ENCODE assay signal across 8 cellular contexts in genomic region chr1:85289207-85289847, GRCh38. TPM values are rescaled to one million over a fixed set of nuclear protein-coding genes. Genes with fewer than 3 reads are reported as not detected.
DNase-seq lines count a peak whose midpoint lies in the region; ATAC-seq and TF ChIP-seq lines count a peak whose summit lies in the region.

No MANE protein-coding gene starts in this region.

- no peaks in the 10 kb centered on the region for H3K36me3 Mint-ChIP-seq in activated T-helper 17 cell treated with anti-CD3 and anti-CD28 coated beads, Interleukin-2, amount 50 U/mL, for 72 hours (ENCODE audit: low read depth)

- no peaks in the 10 kb centered on the region for H3K79me2 ChIP-seq in osteoblast (ENCODE audit: insufficient read depth, low read length)

- no peak overlapping the region for H3K4me3 Mint-ChIP-seq in activated T-helper 17 cell treated with anti-CD3 and anti-CD28 coated beads, Interleukin-2, amount 50 U/mL, for 72 hours

- no peaks in the 10 kb centered on the region for H3K36me3 ChIP-seq in osteoblast (ENCODE audit: insufficient read depth, low read length)
- H3K36me3 ChIP-seq in effector memory CD4-positive, alpha-beta T cell (ENCODE audit: control insufficient read depth, insufficient read depth, low read length): no peaks in the 10 kb centered on the region

- no peak for TF ChIP-seq CTCF in osteoblast (IDR thresholded peaks at IDR 0.05; ENCODE audit: extremely low read depth, low read depth, low read length)

- H3K4me1 ChIP-seq in osteoblast (ENCODE audit: insufficient read depth, low read length): peaks cover 29% of the 10 kb centered on the region
- H3K4me1 ChIP-seq in effector memory CD4-positive, alpha-beta T cell (ENCODE audit: control insufficient read depth, insufficient read depth, low read length, poor library complexity, severe bottlenecking): no peaks in the 10 kb centered on the region

- DNase-seq in HPDE6-E6E7 (ENCODE audit: extremely low spot score) (peak; percentile 90), osteoblast (ENCODE audit: insufficient read length, low spot score, missing footprints) (peak; percentile 86), activated gamma-delta T cell (lab: John Stamatoyannopoulos, UW) (no peak), G401 (ENCODE audit: low spot score) (no peak), iPS-NIHi7 (ENCODE audit: extremely low spot score) (no peak)
- no peak for DNase-seq in effector memory CD4-positive, alpha-beta T cell

- H3K4me2 ChIP-seq in osteoblast (ENCODE audit: insufficient read depth, low read length): peak overlapping the region; percentile 7

- no peak overlapping the region for H3K4me3 ChIP-seq in osteoblast (ENCODE audit: insufficient read depth, low read length)
- no peak overlapping the region for H3K4me3 ChIP-seq in effector memory CD4-positive, alpha-beta T cell (ENCODE audit: insufficient read depth, low read depth, low read length, poor library complexity, severe bottlenecking)

- H4K20me1 ChIP-seq in osteoblast (ENCODE audit: insufficient read depth, low read length): no peaks in the 10 kb centered on the region

- H3K9me3 Mint-ChIP-seq in activated T-helper 17 cell treated with anti-CD3 and anti-CD28 coated beads, Interleukin-2, amount 50 U/mL, for 72 hours: no peaks in the 10 kb centered on the region

- no peaks in the 10 kb centered on the region for H3K27me3 ChIP-seq in osteoblast (ENCODE audit: insufficient read depth, low read length)
- H3K27me3 ChIP-seq in effector memory CD4-positive, alpha-beta T cell (replicated peaks; ENCODE audit: control insufficient read depth, insufficient read depth, low read length, poor library complexity, severe bottlenecking): no peaks in the 10 kb centered on the region

- ATAC-seq in GM18502 (IDR thresholded peaks at IDR 0.05; ENCODE audit: poor library complexity, unreplicated experiment): peak; percentile 30
- ATAC-seq in activated T-helper 17 cell treated with anti-CD3 and anti-CD28 coated beads, Interleukin-2, amount 50 U/mL, for 72 hours (replicated peaks): peak; percentile 98

- no peaks in the 10 kb centered on the region for H3K9me3 ChIP-seq in osteoblast (ENCODE audit: low read depth, low read length)
- no peaks in the 10 kb centered on the region for H3K9me3 ChIP-seq in effector memory CD4-positive, alpha-beta T cell (ENCODE audit: control insufficient read depth, low read length)

- H3K27me3 Mint-ChIP-seq in activated T-helper 17 cell treated with anti-CD3 and anti-CD28 coated beads, Interleukin-2, amount 50 U/mL, for 72 hours: peaks cover 6% of the 10 kb centered on the region

- peaks cover 11% of the 10 kb centered on the region for H3K4me1 Mint-ChIP-seq in activated T-helper 17 cell treated with anti-CD3 and anti-CD28 coated beads, Interleukin-2, amount 50 U/mL, for 72 hours

- peak overlapping the region; percentile 3 for H3K27ac Mint-ChIP-seq in activated T-helper 17 cell treated with anti-CD3 and anti-CD28 coated beads, Interleukin-2, amount 50 U/mL, for 72 hours

- H3K27ac ChIP-seq in osteoblast (ENCODE audit: low read depth, low read length): peak overlapping the region; percentile 15
- no peak overlapping the region for H3K27ac ChIP-seq in effector memory CD4-positive, alpha-beta T cell (ENCODE audit: insufficient read depth, low read length, poor library complexity, severe bottlenecking)

- no peak overlapping the region for H2AFZ ChIP-seq in osteoblast (ENCODE audit: low read length)

- in situ Hi-C loops in G401 (cut with HindIII; ENCODE audit: low sequenced_read_pairs): no loop called here

RNA-seq across cellular contexts. Expression of gene BCL10, which starts 12.9 kb away (rescaled TPM):
- total RNA-seq in activated T-helper 17 cell treated with anti-CD3 and anti-CD28 coated beads, Interleukin-2, amount 50 U/mL, for 72 hours: 10 to 100 TPM; 28.3 to 63.7 TPM
- total RNA-seq in osteoblast: 30.4 and 35.7 TPM in 2 replicates
- 6.7 and 7.9 TPM in 2 replicates for total RNA-seq in G401 (2014; rRNA removed; shearing (Covaris generic))

RNA-seq across cellular contexts. Expression of gene C1orf52, which starts 29.9 kb away (rescaled TPM):
- total RNA-seq in activated T-helper 17 cell treated with anti-CD3 and anti-CD28 coated beads, Interleukin-2, amount 50 U/mL, for 72 hours: 10 to 100 TPM; 16.9 to 19.1 TPM
- 11.2 and 13.0 TPM in 2 replicates for total RNA-seq in osteoblast
- 23.2 and 34.3 TPM in 2 replicates for total RNA-seq in G401 (2014; rRNA removed; shearing (Covaris generic))

Comparison
In these comparisons a context has a peak if more than half of its experiments do, and no peak if none do; other contexts are left out.
1. DNase-seq: peak in HPDE6-E6E7 (single experiment) and osteoblast (single experiment); none in activated gamma-delta T cell (single experiment), G401 (single experiment), iPS-NIHi7 (single experiment) and effector memory CD4-positive, alpha-beta T cell (0 of 3).